15 cellular contexts compared by ENCODE assay signal in the genomic region with DNA sequence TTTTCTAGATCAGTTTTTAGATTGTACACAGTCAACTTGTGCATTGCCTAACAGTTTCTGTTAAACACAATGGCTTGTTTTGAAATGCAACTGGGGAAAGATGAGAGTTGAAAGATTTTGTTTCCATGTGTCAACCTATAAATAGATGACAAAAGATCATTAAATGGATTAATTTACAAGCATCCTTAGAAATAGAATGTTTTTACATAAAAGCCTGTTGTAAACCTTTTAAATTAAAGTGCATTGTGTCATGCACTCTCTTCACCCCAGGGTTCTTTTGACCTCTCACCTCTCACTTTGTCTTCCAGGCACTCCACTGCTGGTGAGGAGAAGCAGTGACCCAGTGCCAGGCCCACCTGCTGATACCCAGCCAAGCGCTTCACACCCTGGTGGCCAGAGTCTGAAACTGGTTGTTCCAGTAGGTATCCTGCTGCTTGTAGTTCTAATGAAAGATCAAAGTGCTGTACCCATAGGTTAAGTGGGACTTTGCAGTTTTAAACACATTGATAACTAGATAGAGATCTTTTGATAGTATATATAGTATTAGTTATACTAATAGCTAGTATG.
DNase-seq lines count a peak whose midpoint lies in the region; ATAC-seq and TF ChIP-seq lines count a peak whose summit lies in the region.
"Had no signal": no experiment of that assay in that cellular context is flagged by ENCODE, and none has a peak within 500 bp of the region (broad histone marks: within the 10 kb centered on the region; RNA-seq: fewer than 3 reads in every experiment).

No MANE protein-coding gene starts in this region.

- CTCF ChIA-PET in HCT116 (lab: Charles Lee) (no interaction called here), RWPE1 (lab: Yijun Ruan, JAX) (no interaction called here)

- no peaks in the 10 kb centered on the region for H3K9me2 ChIP-seq in HCT116 (ENCODE audit: insufficient read depth)

- H3K27me3 ChIP-seq in HCT116 (ENCODE audit: insufficient read depth, low read length) = no peaks in the 10 kb centered on the region
- no peaks in the 10 kb centered on the region for H3K27me3 ChIP-seq in iPS DF 6.9 (ENCODE audit: control insufficient read depth, insufficient read depth, low read length)
- H3K27me3 ChIP-seq: testis had no signal

- no peaks in the 10 kb centered on the region for H3K36me3 ChIP-seq in HCT116 (ENCODE audit: control insufficient read depth in 1 of 2, insufficient read depth in 2 of 2, low read length in 2 of 2)
- H3K36me3 ChIP-seq in iPS DF 6.9 (ENCODE audit: control insufficient read depth, insufficient read depth, low read length) = no peaks in the 10 kb centered on the region

- no peak overlapping the region for H3K4me2 ChIP-seq in HCT116 (ENCODE audit: low read length)

- no peak for TF ChIP-seq POLR2A in HCT116 (IDR thresholded peaks at IDR 0.05; ENCODE audit: borderline replicate concordance, extremely low read depth, insufficient read depth, insufficient read length)

- no peak overlapping the region for H2AFZ ChIP-seq in HCT116 (ENCODE audit: low read depth, low read length, poor library complexity, severe bottlenecking)

- H3K9me3 ChIP-seq in HCT116 (ENCODE audit: control insufficient read depth in 1 of 2, insufficient read depth in 1 of 2, low read depth in 1 of 2, low read length in 2 of 2) (no peaks in the 10 kb centered on the region), iPS DF 6.9 (ENCODE audit: control insufficient read depth, insufficient read depth, low read length) (no peaks in the 10 kb centered on the region)
- H3K9me3 ChIP-seq: testis had no signal

- H3K9ac ChIP-seq in HCT116 (ENCODE audit: low read length) = no peak overlapping the region

- 0 out of 2 replicates have a peak, but pooled peaks have one; percentile 11 for TF ChIP-seq CTCF in C4-2B (conservative IDR thresholded peaks at IDR 0.05)
- TF ChIP-seq CTCF in HCT116 (IDR thresholded peaks at IDR 0.05 in 2 of 3, conservative IDR thresholded peaks at IDR 0.05 in 1 of 3; ENCODE audit: borderline replicate concordance in 1 of 3, insufficient read depth in 1 of 3, low read depth in 2 of 3, low read length in 2 of 3) = peak in 2 of 3 experiments; percentile 16 to 22; a peak in 2 of 6 replicates
- no peak for TF ChIP-seq CTCF in RWPE1 (conservative IDR thresholded peaks at IDR 0.05; ENCODE audit: low read depth)

- H3K4me3 ChIP-seq in HCT116 (replicated peaks in 1 of 2; ENCODE audit: low read depth in 1 of 2, low read length in 2 of 2) (no peak overlapping the region), iPS DF 6.9 (ENCODE audit: low read length) (no peak overlapping the region)
- H3K4me3 ChIP-seq: K562, testis had no signal

- no TSS peak for BruUV-seq in HCT116 (replicated peaks; lab: Mats Ljungman, UMichigan)

- POLR2A ChIA-PET in HCT116 (lab: Charles Lee) (no interaction called here), RWPE1 (lab: Yijun Ruan, JAX; ENCODE audit: low non-redundant PET) (no interaction called here)

- peak; percentile 68 for ATAC-seq in HCT116
- ATAC-seq: K562 had no signal

- intact Hi-C loops in HCT116 (cut with micrococcal nuclease) = no loop called here

- WGBS in iPS DF 6.9 (ENCODE audit: insufficient coverage, insufficient read length) = no CpG with 5 or more reads among the region's 1 CpG

- H4K20me1 ChIP-seq in HCT116 (ENCODE audit: insufficient read depth) = no peaks in the 10 kb centered on the region

- H3K79me2 ChIP-seq in HCT116 (ENCODE audit: insufficient read depth, low read length) = no peaks in the 10 kb centered on the region

- H3K27ac ChIP-seq in C4-2B (no peak overlapping the region), HCT116 (ENCODE audit: low read depth, low read length) (no peak overlapping the region), iPS DF 6.9 (ENCODE audit: low read length) (no peak overlapping the region), RWPE1 (no peak overlapping the region)
- H3K27ac ChIP-seq: testis had no signal

- no peak for TF ChIP-seq RAD21 in HCT116 (IDR thresholded peaks at IDR 0.05; ENCODE audit: low read depth)

- DNase-seq in HCT116 (ENCODE audit: low read depth, low spot score) (no peak), NCI-H510A (lab: John Stamatoyannopoulos, UW) (peak; percentile 85), iPS DF 6.9 (ENCODE audit: low read depth, low spot score) (peak; percentile 43), OCI-M1 (lab: John Stamatoyannopoulos, UW) (no peak), HPDE6-E6E7 (ENCODE audit: extremely low spot score) (no peak), RWPE1 (ENCODE audit: low spot score) (no peak), NCI-H1694 (lab: John Stamatoyannopoulos, UW) (no peak)
- DNase-seq: activated CD4-positive, alpha-beta memory T cell treated with anti-CD3 and anti-CD28 coated beads, Interleukin-2, amount 10 ng/mL, durations not matched to agents 7 days and 5 days; head of caudate nucleus; NCI-H226; stimulated activated CD4-positive, alpha-beta T cell treated with anti-CD3 and anti-CD28 coated beads, Interleukin-2, amount 100 ng/mL, for 48 hours; stimulated activated CD8-positive, alpha-beta memory T cell treated with anti-CD3 and anti-CD28 coated beads, Interleukin-4, amount 100 ng/mL, for 48 hours; testis had no signal

- no peaks in the 10 kb centered on the region for H3K4me1 ChIP-seq in HCT116 (ENCODE audit: control insufficient read depth in 1 of 2, insufficient read depth in 2 of 2, low read length in 2 of 2)
- H3K4me1 ChIP-seq in iPS DF 6.9 (ENCODE audit: control insufficient read depth, insufficient read depth, low read length) = no peaks in the 10 kb centered on the region
- H3K4me1 ChIP-seq: testis had no signal

- RAD21 ChIA-PET in HCT116 (lab: Charles Lee; ENCODE audit: low non-redundant PET in 1 of 2, low total read pairs in 2 of 2, uncharacterized antibody in 2 of 2, unreplicated experiment in 2 of 2) = no interaction called here

TF ChIP-seq in HCT116, 20 proteins besides CTCF, POLR2A, EP300 and RAD21 (continues in another document):
- TF ChIP-seq JUND (IDR thresholded peaks at IDR 0.05) = no peak
- TF ChIP-seq ELF1 (IDR thresholded peaks at IDR 0.05; ENCODE audit: borderline replicate concordance, low read depth) = no peak
- no peak for TF ChIP-seq POLR2AphosphoS5 (IDR thresholded peaks at IDR 0.05; ENCODE audit: low read depth, low read length)
- no peak for TF ChIP-seq SRF (IDR thresholded peaks at IDR 0.05; ENCODE audit: low read depth)
- no peak for TF ChIP-seq EZH2phosphoT487 (IDR thresholded peaks at IDR 0.05; ENCODE audit: borderline replicate concordance)
- TF ChIP-seq ATF3 (IDR thresholded peaks at IDR 0.05) = no peak
- TF ChIP-seq EZH2 (IDR thresholded peaks at IDR 0.05) = no peak
- TF ChIP-seq, protein P1, sequence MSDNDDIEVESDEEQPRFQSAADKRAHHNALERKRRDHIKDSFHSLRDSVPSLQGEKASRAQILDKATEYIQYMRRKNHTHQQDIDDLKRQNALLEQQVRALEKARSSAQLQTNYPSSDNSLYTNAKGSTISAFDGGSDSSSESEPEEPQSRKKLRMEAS (IDR thresholded peaks at IDR 0.05) = no peak
- TF ChIP-seq, protein P2, sequence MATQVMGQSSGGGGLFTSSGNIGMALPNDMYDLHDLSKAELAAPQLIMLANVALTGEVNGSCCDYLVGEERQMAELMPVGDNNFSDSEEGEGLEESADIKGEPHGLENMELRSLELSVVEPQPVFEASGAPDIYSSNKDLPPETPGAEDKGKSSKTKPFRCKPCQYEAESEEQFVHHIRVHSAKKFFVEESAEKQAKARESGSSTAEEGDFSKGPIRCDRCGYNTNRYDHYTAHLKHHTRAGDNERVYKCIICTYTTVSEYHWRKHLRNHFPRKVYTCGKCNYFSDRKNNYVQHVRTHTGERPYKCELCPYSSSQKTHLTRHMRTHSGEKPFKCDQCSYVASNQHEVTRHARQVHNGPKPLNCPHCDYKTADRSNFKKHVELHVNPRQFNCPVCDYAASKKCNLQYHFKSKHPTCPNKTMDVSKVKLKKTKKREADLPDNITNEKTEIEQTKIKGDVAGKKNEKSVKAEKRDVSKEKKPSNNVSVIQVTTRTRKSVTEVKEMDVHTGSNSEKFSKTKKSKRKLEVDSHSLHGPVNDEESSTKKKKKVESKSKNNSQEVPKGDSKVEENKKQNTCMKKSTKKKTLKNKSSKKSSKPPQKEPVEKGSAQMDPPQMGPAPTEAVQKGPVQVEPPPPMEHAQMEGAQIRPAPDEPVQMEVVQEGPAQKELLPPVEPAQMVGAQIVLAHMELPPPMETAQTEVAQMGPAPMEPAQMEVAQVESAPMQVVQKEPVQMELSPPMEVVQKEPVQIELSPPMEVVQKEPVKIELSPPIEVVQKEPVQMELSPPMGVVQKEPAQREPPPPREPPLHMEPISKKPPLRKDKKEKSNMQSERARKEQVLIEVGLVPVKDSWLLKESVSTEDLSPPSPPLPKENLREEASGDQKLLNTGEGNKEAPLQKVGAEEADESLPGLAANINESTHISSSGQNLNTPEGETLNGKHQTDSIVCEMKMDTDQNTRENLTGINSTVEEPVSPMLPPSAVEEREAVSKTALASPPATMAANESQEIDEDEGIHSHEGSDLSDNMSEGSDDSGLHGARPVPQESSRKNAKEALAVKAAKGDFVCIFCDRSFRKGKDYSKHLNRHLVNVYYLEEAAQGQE (IDR thresholded peaks at IDR 0.05; ENCODE audit: low read depth) = no peak
- TF ChIP-seq SIN3A (IDR thresholded peaks at IDR 0.05; ENCODE audit: low read depth) = no peak
- no peak for TF ChIP-seq SP1 (IDR thresholded peaks at IDR 0.05; ENCODE audit: low read depth)
- no peak for TF ChIP-seq FOSL1 (IDR thresholded peaks at IDR 0.05; ENCODE audit: low read depth)
- TF ChIP-seq TCF7L2 (IDR thresholded peaks at IDR 0.05; ENCODE audit: borderline replicate concordance, extremely low read depth, insufficient read depth, insufficient read length) = no peak
- no peak for TF ChIP-seq YY1 (IDR thresholded peaks at IDR 0.05; ENCODE audit: extremely low read depth, insufficient replicate concordance, low read depth, low read length)
- no peak for TF ChIP-seq ZFX (IDR thresholded peaks at IDR 0.05)
- no peak for TF ChIP-seq EGR1 (IDR thresholded peaks at IDR 0.05; ENCODE audit: low read depth)
- TF ChIP-seq CBX3 (IDR thresholded peaks at IDR 0.05; ENCODE audit: low read depth) = no peak
- TF ChIP-seq CEBPB (IDR thresholded peaks at IDR 0.05; ENCODE audit: low read depth) = no peak
- no peak for TF ChIP-seq ZNF274 (IDR thresholded peaks at IDR 0.05; ENCODE audit: low read depth, low read length)

Comparison
In these comparisons a context has a peak if more than half of its experiments do, and no peak if none do; other contexts are left out.
1. DNase-seq: peak in NCI-H510A (single experiment) and iPS DF 6.9 (single experiment); none in HCT116 (single experiment), OCI-M1 (single experiment), HPDE6-E6E7 (single experiment), RWPE1 (single experiment) and NCI-H1694 (single experiment).